28 cellular contexts compared by ENCODE assay signal in the genomic region with DNA sequence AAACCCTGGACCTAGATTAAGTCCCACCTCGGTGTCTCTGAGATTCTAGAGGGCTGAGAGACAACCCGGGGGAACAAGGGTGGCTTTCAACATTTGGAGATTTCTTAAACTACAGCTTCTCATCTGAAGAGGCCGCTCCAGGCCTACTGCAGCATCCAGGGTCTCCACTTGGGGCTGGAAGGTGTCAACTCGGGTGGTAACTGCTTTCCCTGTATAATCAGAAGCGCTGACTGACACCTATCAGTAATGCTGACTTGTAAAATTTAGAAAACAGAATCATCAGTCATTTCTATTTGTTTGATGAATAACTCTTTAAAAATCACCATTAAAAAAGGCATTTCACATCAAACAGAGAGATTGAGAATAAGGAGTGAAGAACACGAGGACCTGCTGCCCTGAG.
DNase-seq lines count a peak whose midpoint lies in the region; ATAC-seq, FAIRE-seq and TF ChIP-seq lines count a peak whose summit lies in the region.
"Had no signal": no experiment of that assay in that cellular context is flagged by ENCODE, and none has a peak within 500 bp of the region (broad histone marks: within the 10 kb centered on the region; RNA-seq: fewer than 3 reads in every experiment).

No MANE protein-coding gene starts in this region.

- H3K9ac ChIP-seq in endodermal cell (ENCODE audit: extremely low read depth, low read length, poor library complexity, severe bottlenecking) (no peak overlapping the region), trophoblast cell (ENCODE audit: low read length) (no peak overlapping the region)

- H3K4me1 ChIP-seq in cardiac muscle cell (ENCODE audit: low read depth) = peaks cover 67% of the 10 kb centered on the region
- peaks cover 29% of the 10 kb centered on the region for H3K4me1 ChIP-seq in right cardiac atrium (ENCODE audit: control insufficient read depth, insufficient read depth, low read length)
- H3K4me1 ChIP-seq in endodermal cell (ENCODE audit: control insufficient read depth, insufficient read depth, low read length) = peaks cover 3% of the 10 kb centered on the region
- H3K4me1 ChIP-seq in trophoblast cell (ENCODE audit: control insufficient read depth in 1 of 2, insufficient read depth in 2 of 2, low read length in 2 of 2) = peaks cover 35 to 39% of the 10 kb centered on the region in 2 experiments
- peaks cover 0 to 76% (median 55%) of the 10 kb centered on the region in 4 donors for H3K4me1 ChIP-seq in tibial artery

- no peak overlapping the region for H3K4me3 ChIP-seq in cardiac muscle cell
- no peak overlapping the region for H3K4me3 ChIP-seq in right cardiac atrium (ENCODE audit: low read length)
- H3K4me3 ChIP-seq in endodermal cell (ENCODE audit: low read length) = no peak overlapping the region
- H3K4me3 ChIP-seq in trophoblast cell (ENCODE audit: low read depth, low read length) = no peak overlapping the region
- H3K4me3 ChIP-seq in tibial artery = no peak overlapping the region
- H3K4me3 ChIP-seq: MG63, SJSA1, upper lobe of right lung had no signal

- H3K4me3 Mint-ChIP-seq in endodermal cell = no peak overlapping the region
- H3K4me3 Mint-ChIP-seq: activated CD8-positive, alpha-beta T cell treated with anti-CD3 and anti-CD28 coated beads for 36 hours; activated naive CD8-positive, alpha-beta T cell treated with anti-CD3 and anti-CD28 coated beads, Interleukin-2, amount 50 U/mL, for 24 hours; CD8-positive, alpha-beta T cell; effector memory CD8-positive, alpha-beta T cell; HFFc6; T-cell had no signal

- TF ChIP-seq CTCF in cardiac muscle cell (IDR thresholded peaks at IDR 0.05; ENCODE audit: low read depth, low read length) = no peak
- peak; percentile 63 for TF ChIP-seq CTCF in endodermal cell (conservative IDR thresholded peaks at IDR 0.05)
- TF ChIP-seq CTCF in tibial artery (IDR thresholded peaks at IDR 0.05) = no peak

- H2AFZ ChIP-seq in trophoblast cell (ENCODE audit: insufficient read depth, low read length, poor library complexity) = no peak overlapping the region

- peak overlapping the region; percentile 70 for H2BK120ac ChIP-seq in trophoblast cell (ENCODE audit: insufficient read depth, low read length, poor library complexity)

- H2AK5ac ChIP-seq in trophoblast cell (ENCODE audit: low read length) = no peak overlapping the region

- H3K79me1 ChIP-seq in trophoblast cell (ENCODE audit: low read length) = peaks cover 43% of the 10 kb centered on the region

- H3K27ac Mint-ChIP-seq in endodermal cell = no peak overlapping the region
- H3K27ac Mint-ChIP-seq: activated CD8-positive, alpha-beta T cell treated with anti-CD3 and anti-CD28 coated beads for 36 hours; activated naive CD8-positive, alpha-beta T cell treated with anti-CD3 and anti-CD28 coated beads, Interleukin-2, amount 50 U/mL, for 24 hours; CD8-positive, alpha-beta T cell; effector memory CD8-positive, alpha-beta T cell; HFFc6; T-cell had no signal

- peak overlapping the region; percentile 60 for H4K91ac ChIP-seq in trophoblast cell (ENCODE audit: low read depth, low read length)

- no peak overlapping the region for H3K18ac ChIP-seq in trophoblast cell (ENCODE audit: low read length)

- no peak overlapping the region for H4K12ac ChIP-seq in trophoblast cell (ENCODE audit: low read depth, low read length)

- H2BK5ac ChIP-seq in trophoblast cell (ENCODE audit: low read depth, low read length, poor library complexity) = no peak overlapping the region

- H3K4ac ChIP-seq in trophoblast cell (ENCODE audit: low read depth, low read length) = peak overlapping the region; percentile 14

- H3K27ac ChIP-seq in cardiac muscle cell = peak overlapping the region; percentile 65
- no peak overlapping the region for H3K27ac ChIP-seq in right cardiac atrium (ENCODE audit: low read length)
- no peak overlapping the region for H3K27ac ChIP-seq in endodermal cell (ENCODE audit: low read depth, low read length)
- no peak overlapping the region for H3K27ac ChIP-seq in trophoblast cell (ENCODE audit: low read depth, low read length)
- H3K27ac ChIP-seq in tibial artery = peak overlapping the region; percentile 37 to 44
- H3K27ac ChIP-seq: brain microvascular endothelial cell, SJSA1 had no signal

- H4K8ac ChIP-seq in trophoblast cell (ENCODE audit: low read depth, low read length) = no peak overlapping the region

- H3K14ac ChIP-seq in trophoblast cell (ENCODE audit: low read length) = peak overlapping the region; percentile 43

- ATAC-seq in right cardiac atrium (no peak), GM18870 (IDR thresholded peaks at IDR 0.05; ENCODE audit: unreplicated experiment) (no peak)
- ATAC-seq: activated CD8-positive, alpha-beta T cell treated with anti-CD3 and anti-CD28 coated beads for 36 hours; activated naive CD8-positive, alpha-beta T cell treated with anti-CD3 and anti-CD28 coated beads, Interleukin-2, amount 50 U/mL, for 24 hours; CD8-positive, alpha-beta T cell; effector memory CD8-positive, alpha-beta T cell; T-cell had no signal

- FAIRE-seq in RCC 7860 (lab: Jason Lieb, UNC) = no peak
- FAIRE-seq: colon, kidney had no signal

- H3K27me3 ChIP-seq in cardiac muscle cell (no peaks in the 10 kb centered on the region), right cardiac atrium (ENCODE audit: control insufficient read depth, insufficient read depth) (no peaks in the 10 kb centered on the region), endodermal cell (ENCODE audit: control insufficient read depth, insufficient read depth, low read length, poor library complexity, severe bottlenecking) (no peaks in the 10 kb centered on the region), trophoblast cell (ENCODE audit: insufficient read depth, low read length) (no peaks in the 10 kb centered on the region), tibial artery (no peaks in the 10 kb centered on the region)
- H3K27me3 ChIP-seq: brain microvascular endothelial cell, MG63, SJSA1, upper lobe of right lung had no signal

- no peaks in the 10 kb centered on the region for H3K27me3 Mint-ChIP-seq in endodermal cell (ENCODE audit: insufficient read depth)

- peaks cover 11% of the 10 kb centered on the region for H3K79me2 ChIP-seq in trophoblast cell (ENCODE audit: control insufficient read depth, insufficient read depth, low read length, poor library complexity)

- peak overlapping the region; percentile 61 for H2BK12ac ChIP-seq in trophoblast cell (ENCODE audit: low read length)

- H3K36me3 ChIP-seq in cardiac muscle cell (no peaks in the 10 kb centered on the region), endodermal cell (ENCODE audit: control insufficient read depth, insufficient read depth, low read length) (no peaks in the 10 kb centered on the region), trophoblast cell (ENCODE audit: control insufficient read depth in 1 of 2, insufficient read depth in 2 of 2, low read length in 2 of 2) (no peaks in the 10 kb centered on the region), tibial artery (no peaks in the 10 kb centered on the region)
- H3K36me3 ChIP-seq: brain microvascular endothelial cell, MG63, SJSA1, upper lobe of right lung had no signal

- H3K9me3 Mint-ChIP-seq in endodermal cell = no peaks in the 10 kb centered on the region
- H3K9me3 Mint-ChIP-seq: activated CD8-positive, alpha-beta T cell treated with anti-CD3 and anti-CD28 coated beads for 36 hours; activated naive CD8-positive, alpha-beta T cell treated with anti-CD3 and anti-CD28 coated beads, Interleukin-2, amount 50 U/mL, for 24 hours; CD8-positive, alpha-beta T cell; effector memory CD8-positive, alpha-beta T cell; HFFc6; T-cell had no signal

- intact Hi-C loops in right cardiac atrium (cut with DNase I) (loop anchor here in 3 of 4 donors (5.0 to 10.0 kb wide), 6 partner anchors 70 to 350 kb away; no protein-coding TSS in a partner anchor), tibial artery (cut with DNase I; ENCODE audit: low total_unique reads) (loop anchor here (10.0 kb wide), 1 partner anchor 150 kb away; no protein-coding TSS in a partner anchor)

- H3K23ac ChIP-seq in trophoblast cell (ENCODE audit: low read length) = no peak overlapping the region

- H3K36me3 Mint-ChIP-seq in endodermal cell (ENCODE audit: low read depth) = no peaks in the 10 kb centered on the region
- H3K36me3 Mint-ChIP-seq: CD8-positive, alpha-beta T cell; T-cell had no signal

- DNase-seq in cardiac muscle cell (ENCODE audit: low read depth in 1 of 2, low spot score in 1 of 2) (no peak), right cardiac atrium (no peak), endodermal cell (peak; percentile 64), trophoblast cell (no peak), tibial artery (no peak), iPS-NIHi7 (ENCODE audit: extremely low spot score) (no peak), RCC 7860 (ENCODE audit: low spot score) (no peak)
- DNase-seq: 8988T; activated CD4-positive, CD25-positive, alpha-beta regulatory T cell treated with anti-CD3 and anti-CD28 coated beads, Interleukin-2, amount 50 U/mL, for 72 hours; activated CD8-positive, alpha-beta T cell treated with anti-CD3 and anti-CD28 coated beads for 36 hours; activated effector memory CD4-positive, alpha-beta T cell treated with anti-CD3 and anti-CD28 coated beads, Interleukin-2, amount 50 U/mL, for 16 hours; activated naive CD8-positive, alpha-beta T cell treated with anti-CD3 and anti-CD28 coated beads, Interleukin-2, amount 50 U/mL, for 24 hours; activated T-cell treated with anti-CD3 and anti-CD28 coated beads for 4 hours; brain microvascular endothelial cell; CD8-positive, alpha-beta T cell; effector memory CD8-positive, alpha-beta T cell; HFFc6; kidney; mammary epithelial cell; MG63; NCI-H1417 treated with DMSO at 0.1 percent for 48 hours; stimulated activated CD4-positive, alpha-beta T cell treated with anti-CD3 and anti-CD28 coated beads, Interleukin-4, amount 100 ng/mL, for 4 hours; stimulated activated naive CD4-positive, alpha-beta T cell; T-cell; upper lobe of right lung had no signal

- 89% methylated on average over 6 of the region's 6 CpGs for WGBS in right cardiac atrium
- WGBS in endodermal cell (ENCODE audit: insufficient coverage in 1 of 2, insufficient read length in 1 of 2), 2 experiments = 92 to 94% methylated on average over 4 to 6 of the region's 6 CpGs
- WGBS in trophoblast cell (ENCODE audit: extremely low coverage, insufficient coverage, insufficient read length) = no CpG with 5 or more reads among the region's 6 CpGs

- H3K9me3 ChIP-seq in cardiac muscle cell (ENCODE audit: low read depth) (no peaks in the 10 kb centered on the region), right cardiac atrium (ENCODE audit: control insufficient read depth, low read length) (no peaks in the 10 kb centered on the region), endodermal cell (ENCODE audit: control insufficient read depth, low read length) (no peaks in the 10 kb centered on the region), trophoblast cell (ENCODE audit: insufficient read depth, low read depth, low read length) (no peaks in the 10 kb centered on the region), tibial artery (no peaks in the 10 kb centered on the region)
- H3K9me3 ChIP-seq: MG63, SJSA1, upper lobe of right lung had no signal

- H3K4me2 ChIP-seq in trophoblast cell (ENCODE audit: low read length) = no peak overlapping the region

- peaks cover 54% of the 10 kb centered on the region for H3K4me1 Mint-ChIP-seq in endodermal cell
- H3K4me1 Mint-ChIP-seq: activated naive CD8-positive, alpha-beta T cell treated with anti-CD3 and anti-CD28 coated beads, Interleukin-2, amount 50 U/mL, for 24 hours had no signal

Comparison
In these comparisons a context has a peak if more than half of its experiments do, and no peak if none do; other contexts are left out.
1. H3K27ac ChIP-seq: peak in cardiac muscle cell (single experiment) and tibial artery (2 of 2); none in right cardiac atrium (single experiment), endodermal cell (single experiment) and trophoblast cell (single experiment).